In the genomic region with DNA sequence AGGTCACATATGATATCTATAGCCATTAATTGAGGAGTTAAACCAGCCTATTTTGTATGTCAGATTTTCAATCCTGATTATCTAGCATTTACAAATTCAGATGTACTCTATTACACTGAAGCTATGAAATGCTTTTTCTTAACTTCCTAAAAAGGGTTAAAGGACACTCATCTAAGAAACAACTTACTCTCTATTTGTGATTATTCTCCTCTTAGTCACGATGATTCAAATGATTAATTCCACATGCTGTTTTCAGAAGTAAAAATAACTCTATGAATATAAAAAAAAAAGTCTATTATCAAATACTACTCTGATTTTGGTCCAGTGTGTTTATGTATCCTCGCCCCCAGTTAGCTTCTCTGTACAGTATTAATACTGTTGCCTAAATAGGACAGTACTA, we compare ENCODE assay signal across 17 cellular contexts.
DNase-seq lines count a peak whose midpoint lies in the region; ATAC-seq, FAIRE-seq and TF ChIP-seq lines count a peak whose summit lies in the region.
"Had no signal": no experiment of that assay in that cellular context is flagged by ENCODE, and none has a peak within 500 bp of the region (broad histone marks: within the 10 kb centered on the region; RNA-seq: fewer than 3 reads in every experiment).

No MANE protein-coding gene starts in this region.

- no peak overlapping the region for H3K9ac ChIP-seq in astrocyte (ENCODE audit: low read length)

- POLR2A ChIA-PET in CD8-positive, alpha-beta T cell (lab: Charles Lee) = interaction anchor here (1.0 kb wide), 1 partner anchor 9 kb away, joined by 6 read pairs; no protein-coding TSS in a partner anchor

- H3K27ac ChIP-seq in astrocyte (ENCODE audit: low read depth, low read length) = peak overlapping the region; percentile 62
- H3K27ac ChIP-seq in foreskin keratinocyte = peak overlapping the region; percentile 55
- no peak overlapping the region for H3K27ac ChIP-seq in CD8-positive, alpha-beta T cell (ENCODE audit: low read depth, low read length)
- H3K27ac ChIP-seq: thyroid gland had no signal

- peaks cover 2% of the 10 kb centered on the region for H3K4me1 Mint-ChIP-seq in astrocyte (ENCODE audit: low read depth, unreplicated experiment)
- no peaks in the 10 kb centered on the region for H3K4me1 Mint-ChIP-seq in CD8-positive, alpha-beta T cell (ENCODE audit: low read depth)
- H3K4me1 Mint-ChIP-seq: activated CD4-positive, alpha-beta T cell treated with anti-CD3 and anti-CD28 coated beads for 36 hours had no signal

- CTCF ChIA-PET in CD8-positive, alpha-beta T cell (lab: Charles Lee) = no interaction called here

- TF ChIP-seq CTCF in HFF-Myc (IDR thresholded peaks at IDR 0.05; ENCODE audit: low read depth, low read length, missing control alignments) = no peak
- TF ChIP-seq CTCF in astrocyte (IDR thresholded peaks at IDR 0.05; ENCODE audit: insufficient read depth, low read depth, low read length) = no peak
- TF ChIP-seq CTCF in foreskin keratinocyte (conservative IDR thresholded peaks at IDR 0.05) = no peak
- no peak for TF ChIP-seq CTCF in CD8-positive, alpha-beta T cell (IDR thresholded peaks at IDR 0.05)

- H3K27me3 Mint-ChIP-seq in astrocyte (ENCODE audit: low read depth, unreplicated experiment) = no peaks in the 10 kb centered on the region
- peaks cover 23% of the 10 kb centered on the region for H3K27me3 Mint-ChIP-seq in CD8-positive, alpha-beta T cell (ENCODE audit: low read depth)

- no peaks in the 10 kb centered on the region for H3K36me3 Mint-ChIP-seq in astrocyte (ENCODE audit: low read depth, unreplicated experiment)
- H3K36me3 Mint-ChIP-seq in CD8-positive, alpha-beta T cell = no peaks in the 10 kb centered on the region

- ATAC-seq in foreskin keratinocyte (peak; percentile 59), HG03108 (IDR thresholded peaks at IDR 0.05; ENCODE audit: unreplicated experiment) (no peak)
- ATAC-seq in CD8-positive, alpha-beta T cell = no peak
- ATAC-seq: activated CD4-positive, alpha-beta T cell treated with anti-CD3 and anti-CD28 coated beads for 36 hours; effector memory CD8-positive, alpha-beta T cell had no signal

- H3K79me2 ChIP-seq in astrocyte (ENCODE audit: insufficient read depth, low read length) = no peaks in the 10 kb centered on the region

- H3K27me3 ChIP-seq in astrocyte (ENCODE audit: insufficient read depth, low read length) (no peaks in the 10 kb centered on the region), foreskin keratinocyte (no peaks in the 10 kb centered on the region)
- H3K27me3 ChIP-seq in CD8-positive, alpha-beta T cell (ENCODE audit: insufficient read depth, low read length) = no peaks in the 10 kb centered on the region
- H3K27me3 ChIP-seq: thyroid gland had no signal

- in situ Hi-C loops in ACHN (cut with HindIII; ENCODE audit: low pct_ligation_motif_present, low pct_unique_long_range_greater_than_20kb, low sequenced_read_pairs) = no loop called here

- no peak overlapping the region for H3K4me3 ChIP-seq in HFF-Myc (replicated peaks; ENCODE audit: low read depth, low read length)
- no peak overlapping the region for H3K4me3 ChIP-seq in astrocyte (ENCODE audit: insufficient read depth, low read depth, low read length)
- no peak overlapping the region for H3K4me3 ChIP-seq in CD8-positive, alpha-beta T cell (ENCODE audit: low read depth, low read length)
- H3K4me3 ChIP-seq: skin epidermis, thyroid gland had no signal

- DNase-seq in ACHN (peak; percentile 15), HFF-Myc (ENCODE audit: extremely low read depth, low read depth) (peak; percentile 22), astrocyte (ENCODE audit: low read depth) (peak; percentile 70), foreskin keratinocyte (peak; percentile 34 to 62), KG1 (lab: John Stamatoyannopoulos, UW) (no peak), iPS-NIHi7 (ENCODE audit: extremely low spot score) (no peak)
- DNase-seq in CD8-positive, alpha-beta T cell = no peak
- DNase-seq: activated CD4-positive, alpha-beta T cell treated with anti-CD3 and anti-CD28 coated beads for 36 hours; activated naive CD4-positive, alpha-beta T cell treated with anti-CD3 and anti-CD28 coated beads for 36 hours; caudate nucleus; effector memory CD8-positive, alpha-beta T cell; KBM-7; SIG-M5; T-helper 9 cell; thyroid gland had no signal

- H3K36me3 ChIP-seq in astrocyte (ENCODE audit: insufficient read depth, low read length) = no peaks in the 10 kb centered on the region
- no peaks in the 10 kb centered on the region for H3K36me3 ChIP-seq in CD8-positive, alpha-beta T cell (ENCODE audit: insufficient read depth, low read length)
- H3K36me3 ChIP-seq: thyroid gland had no signal

- H3K27ac Mint-ChIP-seq in astrocyte (ENCODE audit: unreplicated experiment) = no peak overlapping the region
- H3K27ac Mint-ChIP-seq in CD8-positive, alpha-beta T cell = no peak overlapping the region
- H3K27ac Mint-ChIP-seq: activated CD4-positive, alpha-beta T cell treated with anti-CD3 and anti-CD28 coated beads for 36 hours; activated naive CD4-positive, alpha-beta T cell treated with anti-CD3 and anti-CD28 coated beads for 36 hours; effector memory CD8-positive, alpha-beta T cell had no signal

- H2AFZ ChIP-seq in astrocyte (ENCODE audit: low read depth, low read length) = no peak overlapping the region

- H3K4me3 Mint-ChIP-seq in astrocyte (ENCODE audit: unreplicated experiment) = no peak overlapping the region
- H3K4me3 Mint-ChIP-seq in CD8-positive, alpha-beta T cell = no peak overlapping the region
- H3K4me3 Mint-ChIP-seq: activated CD4-positive, alpha-beta T cell treated with anti-CD3 and anti-CD28 coated beads for 36 hours; activated naive CD4-positive, alpha-beta T cell treated with anti-CD3 and anti-CD28 coated beads for 36 hours; effector memory CD8-positive, alpha-beta T cell had no signal

- peaks cover 9% of the 10 kb centered on the region for H3K4me1 ChIP-seq in astrocyte (ENCODE audit: insufficient read depth, low read length)
- H3K4me1 ChIP-seq in foreskin keratinocyte = peaks cover 22% of the 10 kb centered on the region
- no peaks in the 10 kb centered on the region for H3K4me1 ChIP-seq in CD8-positive, alpha-beta T cell (ENCODE audit: insufficient read depth, low read length)
- H3K4me1 ChIP-seq: thyroid gland had no signal

- H4K20me1 ChIP-seq in astrocyte (ENCODE audit: insufficient read depth, low read length) = no peaks in the 10 kb centered on the region

- intact Hi-C loops in CD8-positive, alpha-beta T cell (cut with DNase I, micrococcal nuclease) = no loop called here

- H3K9me3 Mint-ChIP-seq in astrocyte (ENCODE audit: unreplicated experiment) = peaks cover 3% of the 10 kb centered on the region
- H3K9me3 Mint-ChIP-seq in CD8-positive, alpha-beta T cell = no peaks in the 10 kb centered on the region
- H3K9me3 Mint-ChIP-seq: activated naive CD4-positive, alpha-beta T cell treated with anti-CD3 and anti-CD28 coated beads for 36 hours; effector memory CD8-positive, alpha-beta T cell had no signal

- no peaks in the 10 kb centered on the region for H3K9me3 ChIP-seq in astrocyte (ENCODE audit: insufficient read depth, low read depth, low read length)
- H3K9me3 ChIP-seq in CD8-positive, alpha-beta T cell (ENCODE audit: low read length) = no peaks in the 10 kb centered on the region
- H3K9me3 ChIP-seq: thyroid gland had no signal

- peak; percentile 17 for FAIRE-seq in astrocyte (lab: Jason Lieb, UNC)

- peak overlapping the region; percentile 55 for H3K4me2 ChIP-seq in astrocyte (ENCODE audit: low read length)

Comparison
In these comparisons a context has a peak if more than half of its experiments do, and no peak if none do; other contexts are left out.
1. DNase-seq: peak in ACHN (single experiment), HFF-Myc (single experiment), astrocyte (single experiment) and foreskin keratinocyte (2 of 2); none in KG1 (single experiment), iPS-NIHi7 (single experiment) and CD8-positive, alpha-beta T cell (0 of 7).